8 cellular contexts compared by ENCODE assay signal in the genomic region with DNA sequence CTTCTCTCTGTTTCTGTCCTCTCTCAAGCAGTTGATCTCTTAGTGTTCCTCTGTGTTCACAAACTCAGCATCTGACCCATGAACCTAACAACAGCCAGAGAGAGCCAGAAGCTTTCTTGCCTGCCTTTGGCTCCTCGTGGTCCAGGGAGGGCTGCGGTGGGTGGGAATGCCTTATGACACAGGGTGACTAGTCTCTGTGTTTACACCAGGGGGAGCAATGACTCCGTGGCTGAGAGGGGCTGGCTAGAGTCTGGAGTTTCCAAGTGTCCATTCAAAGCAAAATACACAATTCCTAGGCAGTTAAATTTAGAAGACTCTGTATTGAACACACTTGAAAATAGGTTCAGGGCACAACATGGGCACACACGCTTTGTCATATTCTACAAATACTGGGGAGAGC.
DNase-seq lines count a peak whose midpoint lies in the region; ATAC-seq and TF ChIP-seq lines count a peak whose summit lies in the region.

No MANE protein-coding gene starts in this region.

- DNase-seq in AG08395 (ENCODE audit: low spot score), result peak; percentile 82
- DNase-seq in HuH-7 (ENCODE audit: low spot score), result peak; percentile 3
- peak; percentile 58 for DNase-seq in astrocyte of the hippocampus (ENCODE audit: low read depth, low spot score)
- peak; percentile 63 for DNase-seq in iPS-NIHi11 (ENCODE audit: low spot score)
- DNase-seq in superior temporal gyrus (ENCODE audit: extremely low spot score), result peak; percentile 48
- DNase-seq in effector CD4-positive, alpha-beta T cell, result no peak
- DNase-seq in stimulated activated naive CD8-positive, alpha-beta T cell treated with anti-CD3 and anti-CD28 coated beads, Interleukin-15, Interleukin-2, amounts not matched to agents 100 U/mL and 50 U/mL, for 24 hours, result no peak

- TF ChIP-seq POLR2A in GM18505 (IDR thresholded peaks at IDR 0.05; ENCODE audit: borderline replicate concordance, extremely low read depth, insufficient read depth, insufficient read length), result no peak

- peak; percentile 84 for ATAC-seq in GM18505 (IDR thresholded peaks at IDR 0.05; ENCODE audit: unreplicated experiment)
- ATAC-seq in stimulated activated naive CD8-positive, alpha-beta T cell treated with anti-CD3 and anti-CD28 coated beads, Interleukin-15, Interleukin-2, amounts not matched to agents 100 U/mL and 50 U/mL, for 24 hours, result no peak

Comparison
In these comparisons a context has a peak if more than half of its experiments do, and no peak if none do; other contexts are left out.
1. DNase-seq: peak in AG08395 (single experiment), HuH-7 (single experiment), astrocyte of the hippocampus (single experiment), iPS-NIHi11 (single experiment) and superior temporal gyrus (single experiment); none in effector CD4-positive, alpha-beta T cell (single experiment) and stimulated activated naive CD8-positive, alpha-beta T cell treated with anti-CD3 and anti-CD28 coated beads, Interleukin-15, Interleukin-2, amounts not matched to agents 100 U/mL and 50 U/mL, for 24 hours (single experiment).